8 cellular contexts compared by ENCODE assay signal in the genomic region with DNA sequence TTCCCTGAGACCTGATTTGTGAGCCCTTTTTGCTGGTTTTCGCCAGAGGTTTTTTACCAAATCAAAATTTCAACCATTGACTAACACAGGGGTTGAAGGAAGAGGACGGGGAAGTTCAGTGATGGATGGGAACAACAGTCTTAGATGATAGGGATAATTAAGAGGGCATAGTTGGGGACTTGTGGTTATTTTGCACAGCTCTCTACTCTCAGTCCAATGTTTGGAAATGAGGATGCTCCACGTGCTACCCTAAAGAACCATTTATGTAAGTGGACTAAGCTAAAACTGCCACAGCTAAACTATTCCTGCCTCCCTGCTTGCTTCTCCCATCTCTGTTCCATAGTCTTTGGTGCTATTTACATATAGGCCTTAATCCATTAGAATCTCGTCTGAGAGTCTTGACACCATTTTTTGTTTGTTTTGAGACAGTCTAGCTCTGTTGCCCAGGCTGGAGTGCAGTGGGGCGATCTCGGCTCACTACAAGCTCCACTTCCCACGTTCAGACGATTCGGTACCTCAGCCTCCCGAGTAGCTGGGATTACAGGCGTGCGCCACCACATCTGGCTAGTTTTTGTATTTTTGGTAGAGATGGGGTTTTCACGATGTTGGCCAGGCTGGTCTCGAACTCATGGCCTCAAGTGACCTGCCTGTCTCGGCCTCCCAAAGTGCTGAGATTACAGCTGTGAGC. TPM values are rescaled to one million over a fixed set of nuclear protein-coding genes. Genes with fewer than 3 reads are reported as not detected.
A peak's percentile ranks its signal among the peaks of the same experiment; 100 is the strongest.
DNase-seq lines count a peak whose midpoint lies in the region; ATAC-seq and TF ChIP-seq lines count a peak whose summit lies in the region.

No MANE protein-coding gene starts in this region.

- H3K4me3 Mint-ChIP-seq in activated T-cell treated with anti-CD3 and anti-CD28 coated beads, Interleukin-2, amount 50 U/mL, for 4 hours = peak overlapping the region; percentile 97

- peak overlapping the region; percentile 80 for H3K27ac ChIP-seq in adipose tissue (ENCODE audit: low read depth, low read length)
- peak overlapping the region; percentile 99 to 100 for H3K27ac ChIP-seq in left lung
- peak overlapping the region; percentile 98 to 99 (median 98) for H3K27ac ChIP-seq in transverse colon

- intact Hi-C loops in left lung (cut with DNase I) = no loop called here
- intact Hi-C loops in transverse colon (cut with DNase I; ENCODE audit: low total_unique reads) = no loop called here

- H3K9me3 ChIP-seq in left lung = no peaks in the 10 kb centered on the region
- H3K9me3 ChIP-seq in transverse colon = no peaks in the 10 kb centered on the region

- peaks cover 0 to 33% of the 10 kb centered on the region in 2 donors for H3K36me3 ChIP-seq in left lung
- H3K36me3 ChIP-seq in transverse colon = peaks cover 0 to 22% (median 6%) of the 10 kb centered on the region in 4 donors

- no peak for TF ChIP-seq EP300 in transverse colon (IDR thresholded peaks at IDR 0.05; ENCODE audit: low read depth)

- no peaks in the 10 kb centered on the region for H3K27me3 ChIP-seq in left lung
- H3K27me3 ChIP-seq in transverse colon = no peaks in the 10 kb centered on the region

- H3K36me3 Mint-ChIP-seq in activated T-cell treated with anti-CD3 and anti-CD28 coated beads, Interleukin-2, amount 50 U/mL, for 4 hours (ENCODE audit: insufficient read depth) = peaks cover 39% of the 10 kb centered on the region

- H3K4me3 ChIP-seq in left lung (peak overlapping the region; percentile 31 to 91), transverse colon (peak overlapping the region; percentile 6 to 94 (median 86))

- H3K4me1 Mint-ChIP-seq in activated T-cell treated with anti-CD3 and anti-CD28 coated beads, Interleukin-2, amount 50 U/mL, for 4 hours (ENCODE audit: low read depth) = peaks cover 21% of the 10 kb centered on the region

- no peak for DNase-seq in activated T-cell treated with anti-CD3 and anti-CD28 coated beads, Interleukin-2, amount 50 U/mL, for 4 hours
- no peak for DNase-seq in activated T-cell treated with anti-CD3 and anti-CD28 coated beads, Interleukin-2, amount 50 U/mL, for 48 hours
- DNase-seq in left lung (no peak), transverse colon (no peak), GM03348 (ENCODE audit: low spot score) (no peak)

- peaks cover 18 to 32% of the 10 kb centered on the region in 2 donors for H3K4me1 ChIP-seq in left lung
- peaks cover 6 to 32% (median 15%) of the 10 kb centered on the region in 4 donors for H3K4me1 ChIP-seq in transverse colon

- 71 to 75% (median 73%) methylated on average over 15 of the region's 15 CpGs for WGBS in adipose tissue, 3 donors
- 35 to 68% methylated on average over 4 to 15 of the region's 15 CpGs for WGBS in transverse colon (ENCODE audit: low coverage in 1 of 2), 2 donors

- no peak for TF ChIP-seq CTCF in left lung (IDR thresholded peaks at IDR 0.05)
- TF ChIP-seq CTCF in transverse colon (IDR thresholded peaks at IDR 0.05) = no peak

- in situ Hi-C loops in transverse colon (cut with MboI; ENCODE audit: low pct_ligation_motif_present in 1 of 4, low pct_unique_long_range_greater_than_20kb in 1 of 4, low sequenced_read_pairs in 3 of 4) = no loop called here

- ATAC-seq in activated T-cell treated with anti-CD3 and anti-CD28 coated beads, Interleukin-2, amount 50 U/mL, for 4 hours = peak; percentile 2
- ATAC-seq in left lung = no peak
- no peak for ATAC-seq in GM19351 (IDR thresholded peaks at IDR 0.05; ENCODE audit: unreplicated experiment)
- ATAC-seq in GM19328 (IDR thresholded peaks at IDR 0.05; ENCODE audit: unreplicated experiment) = no peak

- H3K9me3 Mint-ChIP-seq in activated T-cell treated with anti-CD3 and anti-CD28 coated beads, Interleukin-2, amount 50 U/mL, for 4 hours = no peaks in the 10 kb centered on the region

- TF ChIP-seq POLR2A in transverse colon (IDR thresholded peaks at IDR 0.05) = no peak

- no peaks in the 10 kb centered on the region for H3K27me3 Mint-ChIP-seq in activated T-cell treated with anti-CD3 and anti-CD28 coated beads, Interleukin-2, amount 50 U/mL, for 4 hours (ENCODE audit: low read depth)

RNA-seq across cellular contexts. Expression of a gene that starts 0.7 kb away (rescaled TPM):
- 100 to 1,000 TPM; 228 to 237 (median 236) TPM for total RNA-seq in activated T-cell treated with anti-CD3 and anti-CD28 coated beads, Interleukin-2, amount 50 U/mL, for 4 hours
- polyA plus RNA-seq in adipose tissue = 100 to 1,000 TPM in 2 of 3 donors, 10 to 100 TPM in 1; 98.6 to 386 (median 314) TPM
- total RNA-seq in left lung (100 to 1,000 TPM; 266 to 280 TPM), transverse colon (100 to 1,000 TPM; 176 to 395 (median 269) TPM)

RNA-seq across cellular contexts. Expression of a gene that starts 30.9 kb away (rescaled TPM):
- total RNA-seq in activated T-cell treated with anti-CD3 and anti-CD28 coated beads, Interleukin-2, amount 50 U/mL, for 4 hours = under 1 TPM; 0.19 to 0.34 (median 0.33) TPM
- 10 to 100 TPM; 12.1 to 66.1 (median 56.0) TPM for polyA plus RNA-seq in adipose tissue
- 10 to 100 TPM; 52.9 to 76.0 TPM for total RNA-seq in left lung
- 10 to 100 TPM in 3 of 4 donors, 1 to 10 TPM in 1; 7.2 to 26.2 (median 16.3) TPM for total RNA-seq in transverse colon

RNA-seq across cellular contexts. Expression of a gene that starts 49.3 kb away (rescaled TPM):
- 100 to 1,000 TPM; 221 to 224 (median 223) TPM for total RNA-seq in activated T-cell treated with anti-CD3 and anti-CD28 coated beads, Interleukin-2, amount 50 U/mL, for 4 hours
- 100 to 1,000 TPM in 2 of 3 donors, 10 to 100 TPM in 1; 49.0 to 133 (median 107) TPM for polyA plus RNA-seq in adipose tissue
- total RNA-seq in left lung (100 to 1,000 TPM; 181 to 199 TPM), transverse colon (100 to 1,000 TPM; 111 to 174 (median 158) TPM)

Comparison
In these comparisons a context has a peak if more than half of its experiments do, and no peak if none do; other contexts are left out.
1. ATAC-seq: peak in activated T-cell treated with anti-CD3 and anti-CD28 coated beads, Interleukin-2, amount 50 U/mL, for 4 hours (2 of 2); none in left lung (single experiment), GM19351 (single experiment) and GM19328 (single experiment).
2. RNA of a gene that starts 30.9 kb away (total RNA-seq): 52.9 to 76.0 TPM in left lung and 7.2 to 26.2 TPM in transverse colon; 0.19 to 0.34 TPM in activated T-cell treated with anti-CD3 and anti-CD28 coated beads, Interleukin-2, amount 50 U/mL, for 4 hours; every median in the first group is over 4 times any median in the second.
3. Peak in every context shown above with its lines, with median percentiles within 50 percentile points of each other: H3K27ac ChIP-seq.